11 cellular contexts compared by ENCODE assay signal in genomic region chr17:2571523-2572303, GRCh38.
DNase-seq lines count a peak whose midpoint lies in the region; ATAC-seq and TF ChIP-seq lines count a peak whose summit lies in the region.
"Had no signal": no experiment of that assay in that cellular context is flagged by ENCODE, and none has a peak within 500 bp of the region (broad histone marks: within the 10 kb centered on the region; RNA-seq: fewer than 3 reads in every experiment).

No MANE protein-coding gene starts in this region.

- no peaks in the 10 kb centered on the region; the same call in 1 of the 2 replicates for H3K27me3 ChIP-seq in OCI-LY1 (ENCODE audit: insufficient read depth, low read length)

- no peaks in the 10 kb centered on the region for H3F3A ChIP-seq in OCI-LY1 (ENCODE audit: insufficient read depth, low read length)

- H3K36me3 ChIP-seq in OCI-LY1 (ENCODE audit: insufficient read depth, low read length): no peaks in the 10 kb centered on the region

- ATAC-seq in GM19023 (IDR thresholded peaks at IDR 0.05; ENCODE audit: unreplicated experiment): peak; percentile 73
- peak; percentile 83 for ATAC-seq in HG02852 (IDR thresholded peaks at IDR 0.05; ENCODE audit: unreplicated experiment)

- H3K4me3 ChIP-seq in OCI-LY1 (ENCODE audit: low read depth, low read length, poor library complexity, severe bottlenecking): no peak overlapping the region

- H3K9ac ChIP-seq in OCI-LY1 (ENCODE audit: low read length): no peak overlapping the region

- peaks cover 9% of the 10 kb centered on the region for H3K4me1 ChIP-seq in OCI-LY1 (ENCODE audit: insufficient read depth, low read length, severe bottlenecking)

- peak overlapping the region; percentile 18; the same call in 1 of the 2 replicates for H3K4me2 ChIP-seq in OCI-LY1 (ENCODE audit: low read length)

- H3K79me2 ChIP-seq in OCI-LY1 (ENCODE audit: insufficient read depth, low read length): no peaks in the 10 kb centered on the region

- H3K9me2 ChIP-seq in OCI-LY1 (ENCODE audit: low read depth, low read length): no peaks in the 10 kb centered on the region

- no peaks in the 10 kb centered on the region for H3K9me3 ChIP-seq in OCI-LY1 (ENCODE audit: low read length)

- no peak overlapping the region for H3K27ac ChIP-seq in OCI-LY1 (ENCODE audit: low read depth, low read length, poor library complexity, severe bottlenecking)
- H3K27ac ChIP-seq: C4-2B had no signal

- H2AFZ ChIP-seq in OCI-LY1 (ENCODE audit: low read length): no peak overlapping the region

- no peaks in the 10 kb centered on the region for H4K20me1 ChIP-seq in OCI-LY1 (ENCODE audit: insufficient read depth, low read length)

- peak; percentile 26 for DNase-seq in CD1c-positive myeloid dendritic cell (ENCODE audit: extremely low spot score)
- DNase-seq in NCI-H2081 treated with DMSO at 0.1 percent for 48 hours (lab: John Stamatoyannopoulos, UW): no peak
- no peak for DNase-seq in stimulated activated CD4-positive, alpha-beta T cell treated with anti-CD3 and anti-CD28 coated beads, Interleukin-4, amount 100 ng/mL, for 4 hours
- DNase-seq in NCI-H69 (lab: John Stamatoyannopoulos, UW): no peak
- DNase-seq in DMS153 (lab: John Stamatoyannopoulos, UW): no peak
- DNase-seq: activated CD4-positive, alpha-beta T cell treated with anti-CD3 and anti-CD28 coated beads for 1 hour; nephron progenitor cell had no signal

- TF ChIP-seq CTCF in OCI-LY1 (IDR thresholded peaks at IDR 0.05; ENCODE audit: low read length): no peak
